In genomic region chr2:13714466-13714865, GRCh38 we compare ENCODE assay signal across 16 cellular contexts.
DNase-seq lines count a peak whose midpoint lies in the region; ATAC-seq and TF ChIP-seq lines count a peak whose summit lies in the region.
"Had no signal": no experiment of that assay in that cellular context is flagged by ENCODE, and none has a peak within 500 bp of the region (broad histone marks: within the 10 kb centered on the region; RNA-seq: fewer than 3 reads in every experiment).

No MANE protein-coding gene starts in this region.

- TF ChIP-seq POLR2A in breast epithelium (IDR thresholded peaks at IDR 0.05), result no peak

- no peak overlapping the region for H2AFZ ChIP-seq in mammary epithelial cell (ENCODE audit: low read depth, low read length)

- H3K9ac ChIP-seq in mammary epithelial cell (ENCODE audit: insufficient read depth, low read length), result no peak overlapping the region
- H3K9ac ChIP-seq: BLaER1 treated with 17β-estradiol and CSF1 and Interleukin-3, amounts not matched to agents 10 nM and 100 nM had no signal

- TF ChIP-seq CTCF in mammary epithelial cell (conservative IDR thresholded peaks at IDR 0.05 in 1 of 2, IDR thresholded peaks at IDR 0.05 in 1 of 2; ENCODE audit: extremely low read depth in 1 of 2, insufficient read depth in 1 of 2, low read depth in 1 of 2, low read length in 2 of 2) (no peak), breast epithelium (IDR thresholded peaks at IDR 0.05) (no peak)

- dilution Hi-C loops in mammary epithelial cell (cut with HindIII; ENCODE audit: low sequenced_read_pairs), result no loop called here

- no peak overlapping the region for H3K4me3 ChIP-seq in mammary epithelial cell (replicated peaks in 1 of 3; ENCODE audit: insufficient read depth in 1 of 3, low read depth in 2 of 3, low read length in 3 of 3)
- H3K4me3 ChIP-seq in breast epithelium, result no peak overlapping the region
- H3K4me3 ChIP-seq: BLaER1 treated with 17β-estradiol and CSF1 and Interleukin-3, amounts not matched to agents 10 nM and 100 nM had no signal

- H4K20me1 ChIP-seq in mammary epithelial cell (ENCODE audit: insufficient read depth, low read length), result no peaks in the 10 kb centered on the region
- H4K20me1 ChIP-seq: BLaER1 treated with 17β-estradiol and CSF1 and Interleukin-3, amounts not matched to agents 10 nM and 100 nM had no signal

- H3K9me3 ChIP-seq in mammary epithelial cell (replicated peaks; ENCODE audit: insufficient read depth, low read length) (no peaks in the 10 kb centered on the region), breast epithelium (no peaks in the 10 kb centered on the region)
- H3K9me3 ChIP-seq: BLaER1 treated with 17β-estradiol and CSF1 and Interleukin-3, amounts not matched to agents 10 nM and 100 nM; Caco-2 had no signal

- H3K27me3 ChIP-seq in mammary epithelial cell (ENCODE audit: insufficient read depth, low read length) (no peaks in the 10 kb centered on the region), breast epithelium (no peaks in the 10 kb centered on the region)
- H3K27me3 ChIP-seq: BLaER1 treated with 17β-estradiol and CSF1 and Interleukin-3, amounts not matched to agents 10 nM and 100 nM had no signal

- no peak overlapping the region for H3K27ac ChIP-seq in mammary epithelial cell (ENCODE audit: insufficient read depth, low read depth, low read length)
- H3K27ac ChIP-seq in breast epithelium, result no peak overlapping the region
- H3K27ac ChIP-seq: BLaER1 treated with 17β-estradiol and CSF1 and Interleukin-3, amounts not matched to agents 10 nM and 100 nM; HL-60 had no signal

- ATAC-seq in HG03108 (IDR thresholded peaks at IDR 0.05; ENCODE audit: unreplicated experiment), result no peak

- DNase-seq in mammary epithelial cell, result peak; percentile 46
- no peak for DNase-seq in breast epithelium (ENCODE audit: low spot score in 2 of 2)
- DNase-seq in LHCN-M2 (ENCODE audit: low read depth), result peak; percentile 5
- DNase-seq in astrocyte of the hippocampus (ENCODE audit: low read depth, low spot score), result peak; percentile 11
- peak; percentile 12 for DNase-seq in kidney tubule cell (ENCODE audit: low spot score)
- no peak for DNase-seq in OCI-M2 (lab: John Stamatoyannopoulos, UW; ENCODE audit: unreplicated experiment)
- no peak for DNase-seq in COR-L47 (lab: John Stamatoyannopoulos, UW)
- DNase-seq: Caco-2; CD8-positive, alpha-beta memory T cell; DMS79 treated with DMSO at 0.1 percent for 48 hours; GF-D8; H9; KG1 had no signal

- no peak overlapping the region for H3K4me2 ChIP-seq in mammary epithelial cell (ENCODE audit: insufficient read depth, low read depth, low read length)
- H3K4me2 ChIP-seq: BLaER1 treated with 17β-estradiol and CSF1 and Interleukin-3, amounts not matched to agents 10 nM and 100 nM had no signal

- in situ Hi-C loops in mammary epithelial cell (cut with MboI; ENCODE audit: low sequenced_read_pairs in 2 of 2), result no loop called here

- H3K4me1 ChIP-seq in mammary epithelial cell (ENCODE audit: insufficient read depth, low read length) (no peaks in the 10 kb centered on the region), breast epithelium (no peaks in the 10 kb centered on the region)
- H3K4me1 ChIP-seq: BLaER1 treated with 17β-estradiol and CSF1 and Interleukin-3, amounts not matched to agents 10 nM and 100 nM; Caco-2 had no signal

- intact Hi-C loops in mammary epithelial cell (cut with micrococcal nuclease), result no loop called here
- intact Hi-C loops in breast epithelium (cut with DNase I; ENCODE audit: low total_unique reads), result no loop called here

- H3K79me2 ChIP-seq in mammary epithelial cell (ENCODE audit: insufficient read depth, low read length), result no peaks in the 10 kb centered on the region

- H3K36me3 ChIP-seq in mammary epithelial cell (ENCODE audit: insufficient read depth, low read length) (no peaks in the 10 kb centered on the region), breast epithelium (no peaks in the 10 kb centered on the region)
- H3K36me3 ChIP-seq: BLaER1 treated with 17β-estradiol and CSF1 and Interleukin-3, amounts not matched to agents 10 nM and 100 nM had no signal

- WGBS in mammary epithelial cell (ENCODE audit: low coverage, missing lambda C conversion rate), result 0% methylated on average over 3 of the region's 3 CpGs

- CTCF ChIA-PET in mammary epithelial cell (lab: Charles Lee; ENCODE audit: low non-redundant PET), result no interaction called here

- BruUV-seq in mammary epithelial cell (replicated peaks; lab: Mats Ljungman, UMichigan), result no TSS peak

Comparison
In these comparisons a context has a peak if more than half of its experiments do, and no peak if none do; other contexts are left out.
1. DNase-seq: peak in mammary epithelial cell (single experiment), LHCN-M2 (single experiment), astrocyte of the hippocampus (single experiment) and kidney tubule cell (single experiment); none in breast epithelium (0 of 2), OCI-M2 (single experiment) and COR-L47 (single experiment).